Comparison of ENCODE assay signal across 8 cellular contexts in genomic region chrX:13689519-13690211, GRCh38. TPM values are rescaled to one million over a fixed set of nuclear protein-coding genes. Genes with fewer than 3 reads are reported as not detected.
A peak's percentile ranks its signal among the peaks of the same experiment; 100 is the strongest.
DNase-seq lines count a peak whose midpoint lies in the region; ATAC-seq and TF ChIP-seq lines count a peak whose summit lies in the region.

No MANE protein-coding gene starts in this region.

- peaks cover 56% of the 10 kb centered on the region for H3K79me2 ChIP-seq in MM.1S (ENCODE audit: low read length)

- H3K27ac ChIP-seq in MM.1S (ENCODE audit: low read length), result peak overlapping the region; percentile 67; the same call in 1 of the 2 replicates
- peak overlapping the region; percentile 91 to 96 for H3K27ac ChIP-seq in breast epithelium

- intact Hi-C loops in breast epithelium (cut with DNase I; ENCODE audit: low total_unique reads), result no loop called here
- intact Hi-C loops in lower leg skin (cut with DNase I; ENCODE audit: low total_unique reads), result no loop called here

- H3K4me2 ChIP-seq in MM.1S (ENCODE audit: low read depth, low read length), result peak overlapping the region; percentile 68

- TF ChIP-seq POLR2A in breast epithelium (IDR thresholded peaks at IDR 0.05) (no peak), lower leg skin (IDR thresholded peaks at IDR 0.05) (no peak)

- H3K36me3 Mint-ChIP-seq in type B pancreatic cell, result no peaks in the 10 kb centered on the region

- H2AFZ ChIP-seq in MM.1S (ENCODE audit: low read length), result peak overlapping the region; percentile 75

- H3K27me3 ChIP-seq in MM.1S (replicated peaks; ENCODE audit: insufficient read depth, low read length) (no peaks in the 10 kb centered on the region), breast epithelium (peaks cover 0 to 37% of the 10 kb centered on the region in 2 donors)

- 0 to 3% methylated on average over 26 of the region's 26 CpGs for WGBS in lower leg skin, 2 donors

- no peaks in the 10 kb centered on the region for H3K9me2 ChIP-seq in MM.1S (replicated peaks; ENCODE audit: insufficient read depth, low read length)

- peak overlapping the region; percentile 91 for H3K9ac ChIP-seq in MM.1S (ENCODE audit: low read length)

- H3K4me3 ChIP-seq in MM.1S (ENCODE audit: low read length) (peak overlapping the region; percentile 79), breast epithelium (peak overlapping the region; percentile 70 to 78 (median 72)), lower leg skin (ENCODE audit: low read depth, poor library complexity, severe bottlenecking) (peak overlapping the region; percentile 59)

- H3K9me3 Mint-ChIP-seq in type B pancreatic cell, result no peaks in the 10 kb centered on the region

- no peaks in the 10 kb centered on the region for H3K27me3 Mint-ChIP-seq in type B pancreatic cell

- H3K4me1 ChIP-seq in MM.1S (ENCODE audit: low read length) (peaks cover 6% of the 10 kb centered on the region; the same call in 1 of the 2 replicates), breast epithelium (no peaks in the 10 kb centered on the region)

- no peak for ATAC-seq in HG03565 (IDR thresholded peaks at IDR 0.05; ENCODE audit: unreplicated experiment)

- no peaks in the 10 kb centered on the region for H4K20me1 ChIP-seq in MM.1S (ENCODE audit: insufficient read depth, low read length)

- H3K36me3 ChIP-seq in MM.1S (replicated peaks; ENCODE audit: insufficient read depth, low read length) (no peaks in the 10 kb centered on the region), breast epithelium (no peaks in the 10 kb centered on the region)

- peaks cover 22% of the 10 kb centered on the region for H3K4me1 Mint-ChIP-seq in type B pancreatic cell (ENCODE audit: unreplicated experiment)

- H3K27ac Mint-ChIP-seq in type B pancreatic cell, result peak overlapping the region; percentile 77

- H3K9me3 ChIP-seq in MM.1S (replicated peaks; ENCODE audit: insufficient read depth, low read length) (no peaks in the 10 kb centered on the region), breast epithelium (no peaks in the 10 kb centered on the region)

- H3F3A ChIP-seq in MM.1S (ENCODE audit: insufficient read depth, low read length), result no peaks in the 10 kb centered on the region

- H3K4me3 Mint-ChIP-seq in type B pancreatic cell, result peak overlapping the region; percentile 86

- TF ChIP-seq CTCF in MM.1S (IDR thresholded peaks at IDR 0.05; ENCODE audit: low read length) (no peak), breast epithelium (IDR thresholded peaks at IDR 0.05) (no peak), lower leg skin (IDR thresholded peaks at IDR 0.05) (no peak), type B pancreatic cell (conservative IDR thresholded peaks at IDR 0.05) (no peak)

- DNase-seq in NCI-H1105 treated with DMSO at 0.1 percent for 48 hours (lab: John Stamatoyannopoulos, UW), result peak; percentile 12
- no peak for DNase-seq in NCI-H1105 (lab: John Stamatoyannopoulos, UW)
- no peak for DNase-seq in MM.1S
- no peak for DNase-seq in breast epithelium (ENCODE audit: low spot score in 2 of 2)
- no peak for DNase-seq in lower leg skin (ENCODE audit: low spot score in 2 of 2)
- no peak for DNase-seq in type B pancreatic cell (ENCODE audit: extremely low spot score, unreplicated experiment)
- DNase-seq in epidermal melanocyte (ENCODE audit: insufficient read length, low spot score), result no peak

RNA-seq across cellular contexts. Expression of gene RAB9A, which starts 0.7 kb away (rescaled TPM):
- 10 to 100 TPM; 41.0 to 63.4 (median 43.2) TPM for total RNA-seq in breast epithelium
- total RNA-seq in lower leg skin, result 10 to 100 TPM; 44.6 to 70.5 (median 56.0) TPM
- total RNA-seq in type B pancreatic cell (ENCODE audit: low replicate concordance), result 26.4 and 43.3 TPM in 2 replicates

RNA-seq across cellular contexts. Expression of gene TCEANC, which starts 36.7 kb away (rescaled TPM):
- total RNA-seq in breast epithelium (1 to 10 TPM; 4.6 to 7.8 (median 5.2) TPM), lower leg skin (1 to 10 TPM; 2.5 to 6.9 (median 2.7) TPM), type B pancreatic cell (ENCODE audit: low replicate concordance) (2.7 and 4.6 TPM in 2 replicates)

RNA-seq across cellular contexts. Expression of gene TRAPPC2, which starts 44.8 kb away (rescaled TPM):
- total RNA-seq in breast epithelium (10 to 100 TPM in 2 of 3 donors, 1 to 10 TPM in 1; 8.2 to 25.3 (median 21.0) TPM), lower leg skin (10 to 100 TPM; 12.6 to 16.1 (median 14.9) TPM), type B pancreatic cell (ENCODE audit: low replicate concordance) (15.5 and 21.5 TPM in 2 replicates)

RNA-seq across cellular contexts. Expression of gene OFD1, which starts 44.9 kb away (rescaled TPM):
- total RNA-seq in breast epithelium (100 to 1,000 TPM in 1 of 3 donors, 10 to 100 TPM in 2; 10.7 to 136 (median 48.8) TPM), lower leg skin (10 to 100 TPM; 20.0 to 69.6 (median 27.5) TPM), type B pancreatic cell (ENCODE audit: low replicate concordance) (37.7 and 42.3 TPM in 2 replicates)
